ENCODE assay signal across 1 cellular context in genomic region chr4:2418652-2419571, GRCh38.
TF ChIP-seq lines count a peak whose summit lies in the region.

Gene CFAP99, plus strand, starts transcription at chr4:2418955.

TF ChIP-seq in HepG2, 621 proteins besides CTCF, POLR2A, EP300 and RAD21 (continued from another document and continues in another):
- TF ChIP-seq SMYD3 (CRISPR knock-in tag; IDR thresholded peaks at IDR 0.05) (no peak), GATAD1 (CRISPR knock-in tag; IDR thresholded peaks at IDR 0.05) (peak; percentile 54), ETS1 (CRISPR knock-in tag; IDR thresholded peaks at IDR 0.05) (no peak), U2AF1 (optimal IDR thresholded peaks at IDR 0.05; ENCODE audit: low read depth, low read length) (no peak), ARID4A (CRISPR knock-in tag; IDR thresholded peaks at IDR 0.05; ENCODE audit: borderline replicate concordance) (peak; percentile 95), ZNF768 (CRISPR knock-in tag; IDR thresholded peaks at IDR 0.05) (no peak), ZMYM4 (CRISPR knock-in tag; IDR thresholded peaks at IDR 0.05) (no peak), SAFB2 (CRISPR knock-in tag; IDR thresholded peaks at IDR 0.05; ENCODE audit: borderline replicate concordance, low read depth) (no peak), MNT (IDR thresholded peaks at IDR 0.05) (0 out of 2 replicates have a peak, but pooled peaks have one; percentile 9), ZNF124 (CRISPR knock-in tag; IDR thresholded peaks at IDR 0.05) (peak; percentile 35; the same call in 1 of the 2 replicates), PCBP2 (optimal IDR thresholded peaks at IDR 0.05; ENCODE audit: low read depth, low read length, poor library complexity, severe bottlenecking) (no peak), ZNF780A (CRISPR knock-in tag; IDR thresholded peaks at IDR 0.05) (no peak), WIZ (CRISPR knock-in tag; IDR thresholded peaks at IDR 0.05) (no peak), ZNF841 (CRISPR knock-in tag; IDR thresholded peaks at IDR 0.05; ENCODE audit: borderline replicate concordance) (no peak), ZHX2 (IDR thresholded peaks at IDR 0.05; ENCODE audit: low read depth) (peak; percentile 74; the same call in 1 of the 2 replicates), ZHX2 (CRISPR knock-in tag; IDR thresholded peaks at IDR 0.05; ENCODE audit: borderline replicate concordance) (no peak), KLF16 (CRISPR knock-in tag; IDR thresholded peaks at IDR 0.05) (no peak), ZSCAN9 (CRISPR knock-in tag; IDR thresholded peaks at IDR 0.05; ENCODE audit: borderline replicate concordance) (no peak), ZFX (CRISPR knock-in tag; IDR thresholded peaks at IDR 0.05; ENCODE audit: low read depth) (peak; percentile 55), HNRNPUL1 (IDR thresholded peaks at IDR 0.05; ENCODE audit: low read depth, low read length) (no peak), DZIP1 (CRISPR knock-in tag; IDR thresholded peaks at IDR 0.05) (no peak), ZNF589 (CRISPR knock-in tag; conservative IDR thresholded peaks at IDR 0.05) (no peak)
- TF ChIP-seq, protein P1, sequence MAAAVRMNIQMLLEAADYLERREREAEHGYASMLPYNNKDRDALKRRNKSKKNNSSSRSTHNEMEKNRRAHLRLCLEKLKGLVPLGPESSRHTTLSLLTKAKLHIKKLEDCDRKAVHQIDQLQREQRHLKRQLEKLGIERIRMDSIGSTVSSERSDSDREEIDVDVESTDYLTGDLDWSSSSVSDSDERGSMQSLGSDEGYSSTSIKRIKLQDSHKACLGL (CRISPR knock-in tag; IDR thresholded peaks at IDR 0.05), result no peak
- TF ChIP-seq, protein P2, sequence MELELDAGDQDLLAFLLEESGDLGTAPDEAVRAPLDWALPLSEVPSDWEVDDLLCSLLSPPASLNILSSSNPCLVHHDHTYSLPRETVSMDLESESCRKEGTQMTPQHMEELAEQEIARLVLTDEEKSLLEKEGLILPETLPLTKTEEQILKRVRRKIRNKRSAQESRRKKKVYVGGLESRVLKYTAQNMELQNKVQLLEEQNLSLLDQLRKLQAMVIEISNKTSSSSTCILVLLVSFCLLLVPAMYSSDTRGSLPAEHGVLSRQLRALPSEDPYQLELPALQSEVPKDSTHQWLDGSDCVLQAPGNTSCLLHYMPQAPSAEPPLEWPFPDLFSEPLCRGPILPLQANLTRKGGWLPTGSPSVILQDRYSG (CRISPR knock-in tag; IDR thresholded peaks at IDR 0.05), result no peak
- TF ChIP-seq, protein P3, sequence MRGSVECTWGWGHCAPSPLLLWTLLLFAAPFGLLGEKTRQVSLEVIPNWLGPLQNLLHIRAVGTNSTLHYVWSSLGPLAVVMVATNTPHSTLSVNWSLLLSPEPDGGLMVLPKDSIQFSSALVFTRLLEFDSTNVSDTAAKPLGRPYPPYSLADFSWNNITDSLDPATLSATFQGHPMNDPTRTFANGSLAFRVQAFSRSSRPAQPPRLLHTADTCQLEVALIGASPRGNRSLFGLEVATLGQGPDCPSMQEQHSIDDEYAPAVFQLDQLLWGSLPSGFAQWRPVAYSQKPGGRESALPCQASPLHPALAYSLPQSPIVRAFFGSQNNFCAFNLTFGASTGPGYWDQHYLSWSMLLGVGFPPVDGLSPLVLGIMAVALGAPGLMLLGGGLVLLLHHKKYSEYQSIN (CRISPR knock-in tag; IDR thresholded peaks at IDR 0.05; ENCODE audit: borderline replicate concordance), result no peak
- TF ChIP-seq, protein P4, sequence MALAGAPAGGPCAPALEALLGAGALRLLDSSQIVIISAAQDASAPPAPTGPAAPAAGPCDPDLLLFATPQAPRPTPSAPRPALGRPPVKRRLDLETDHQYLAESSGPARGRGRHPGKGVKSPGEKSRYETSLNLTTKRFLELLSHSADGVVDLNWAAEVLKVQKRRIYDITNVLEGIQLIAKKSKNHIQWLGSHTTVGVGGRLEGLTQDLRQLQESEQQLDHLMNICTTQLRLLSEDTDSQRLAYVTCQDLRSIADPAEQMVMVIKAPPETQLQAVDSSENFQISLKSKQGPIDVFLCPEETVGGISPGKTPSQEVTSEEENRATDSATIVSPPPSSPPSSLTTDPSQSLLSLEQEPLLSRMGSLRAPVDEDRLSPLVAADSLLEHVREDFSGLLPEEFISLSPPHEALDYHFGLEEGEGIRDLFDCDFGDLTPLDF (CRISPR knock-in tag; IDR thresholded peaks at IDR 0.05), result peak; percentile 62; the same call in 1 of the 2 replicates
- TF ChIP-seq, protein P5, sequence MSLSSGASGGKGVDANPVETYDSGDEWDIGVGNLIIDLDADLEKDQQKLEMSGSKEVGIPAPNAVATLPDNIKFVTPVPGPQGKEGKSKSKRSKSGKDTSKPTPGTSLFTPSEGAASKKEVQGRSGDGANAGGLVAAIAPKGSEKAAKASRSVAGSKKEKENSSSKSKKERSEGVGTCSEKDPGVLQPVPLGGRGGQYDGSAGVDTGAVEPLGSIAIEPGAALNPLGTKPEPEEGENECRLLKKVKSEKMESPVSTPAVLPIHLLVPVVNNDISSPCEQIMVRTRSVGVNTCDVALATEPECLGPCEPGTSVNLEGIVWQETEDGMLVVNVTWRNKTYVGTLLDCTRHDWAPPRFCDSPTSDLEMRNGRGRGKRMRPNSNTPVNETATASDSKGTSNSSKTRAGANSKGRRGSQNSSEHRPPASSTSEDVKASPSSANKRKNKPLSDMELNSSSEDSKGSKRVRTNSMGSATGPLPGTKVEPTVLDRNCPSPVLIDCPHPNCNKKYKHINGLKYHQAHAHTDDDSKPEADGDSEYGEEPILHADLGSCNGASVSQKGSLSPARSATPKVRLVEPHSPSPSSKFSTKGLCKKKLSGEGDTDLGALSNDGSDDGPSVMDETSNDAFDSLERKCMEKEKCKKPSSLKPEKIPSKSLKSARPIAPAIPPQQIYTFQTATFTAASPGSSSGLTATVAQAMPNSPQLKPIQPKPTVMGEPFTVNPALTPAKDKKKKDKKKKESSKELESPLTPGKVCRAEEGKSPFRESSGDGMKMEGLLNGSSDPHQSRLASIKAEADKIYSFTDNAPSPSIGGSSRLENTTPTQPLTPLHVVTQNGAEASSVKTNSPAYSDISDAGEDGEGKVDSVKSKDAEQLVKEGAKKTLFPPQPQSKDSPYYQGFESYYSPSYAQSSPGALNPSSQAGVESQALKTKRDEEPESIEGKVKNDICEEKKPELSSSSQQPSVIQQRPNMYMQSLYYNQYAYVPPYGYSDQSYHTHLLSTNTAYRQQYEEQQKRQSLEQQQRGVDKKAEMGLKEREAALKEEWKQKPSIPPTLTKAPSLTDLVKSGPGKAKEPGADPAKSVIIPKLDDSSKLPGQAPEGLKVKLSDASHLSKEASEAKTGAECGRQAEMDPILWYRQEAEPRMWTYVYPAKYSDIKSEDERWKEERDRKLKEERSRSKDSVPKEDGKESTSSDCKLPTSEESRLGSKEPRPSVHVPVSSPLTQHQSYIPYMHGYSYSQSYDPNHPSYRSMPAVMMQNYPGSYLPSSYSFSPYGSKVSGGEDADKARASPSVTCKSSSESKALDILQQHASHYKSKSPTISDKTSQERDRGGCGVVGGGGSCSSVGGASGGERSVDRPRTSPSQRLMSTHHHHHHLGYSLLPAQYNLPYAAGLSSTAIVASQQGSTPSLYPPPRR (CRISPR knock-in tag; IDR thresholded peaks at IDR 0.05; ENCODE audit: borderline replicate concordance), result no peak
- TF ChIP-seq, protein P6, sequence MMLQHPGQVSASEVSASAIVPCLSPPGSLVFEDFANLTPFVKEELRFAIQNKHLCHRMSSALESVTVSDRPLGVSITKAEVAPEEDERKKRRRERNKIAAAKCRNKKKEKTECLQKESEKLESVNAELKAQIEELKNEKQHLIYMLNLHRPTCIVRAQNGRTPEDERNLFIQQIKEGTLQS (CRISPR knock-in tag; IDR thresholded peaks at IDR 0.05), result no peak
